Comparison of ENCODE assay signal across 8 cellular contexts in the genomic region with DNA sequence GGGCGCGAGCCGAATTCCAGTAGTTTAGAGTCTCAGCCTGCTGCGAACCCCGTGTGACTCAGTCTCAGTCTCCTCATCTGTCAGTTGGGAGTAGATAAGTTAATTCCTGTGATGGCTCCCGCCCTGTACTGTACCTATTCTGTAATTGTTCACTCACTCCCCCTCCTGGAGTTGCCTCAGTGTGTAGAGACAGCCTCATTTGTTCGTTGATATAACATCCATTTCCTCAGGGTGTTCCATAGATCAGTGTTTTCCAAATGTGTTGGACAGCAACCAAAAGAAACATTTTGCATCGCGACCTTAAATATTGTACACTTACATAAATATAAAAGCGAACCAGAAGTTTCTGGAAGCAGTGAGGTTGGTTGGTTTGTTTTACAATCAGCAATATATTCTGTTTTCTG. TPM values are rescaled to one million over a fixed set of nuclear protein-coding genes. Genes with fewer than 3 reads are reported as not detected.
DNase-seq lines count a peak whose midpoint lies in the region; ATAC-seq lines count a peak whose summit lies in the region.

No MANE protein-coding gene starts in this region.

- peak overlapping the region; percentile 99 for H3K9ac ChIP-seq in iPS-18a (ENCODE audit: low read length)
- peak overlapping the region; percentile 99 to 100 for H3K9ac ChIP-seq in stomach smooth muscle (ENCODE audit: low read length in 2 of 2)

- no peak for ATAC-seq in stimulated activated naive CD8-positive, alpha-beta T cell treated with anti-CD3 and anti-CD28 coated beads, Interleukin-15, Interleukin-2, amounts not matched to agents 100 U/mL and 50 U/mL, for 24 hours
- ATAC-seq in activated T-helper 17 cell treated with anti-CD3 and anti-CD28 coated beads, Interleukin-2, amount 50 U/mL, for 72 hours (replicated peaks): no peak

- H3K4me3 ChIP-seq in iPS-18a (ENCODE audit: low read length) (peak overlapping the region; percentile 95), stomach smooth muscle (ENCODE audit: low read length in 2 of 2) (peak overlapping the region; percentile 99)

- H3K36me3 ChIP-seq in iPS-18a (ENCODE audit: control insufficient read depth, low read depth, low read length) (peaks cover 14% of the 10 kb centered on the region), stomach smooth muscle (ENCODE audit: control insufficient read depth in 2 of 2, insufficient read depth in 2 of 2, low read length in 2 of 2) (peaks cover 13 to 14% of the 10 kb centered on the region in 2 donors)

- H3K4me3 Mint-ChIP-seq in stimulated activated naive CD8-positive, alpha-beta T cell treated with anti-CD3 and anti-CD28 coated beads, Interleukin-15, Interleukin-2, amounts not matched to agents 100 ng/mL and 50 ng/mL, for 24 hours: peak overlapping the region; percentile 99
- H3K4me3 Mint-ChIP-seq in activated T-helper 17 cell treated with anti-CD3 and anti-CD28 coated beads, Interleukin-2, amount 50 U/mL, for 72 hours: peak overlapping the region; percentile 89

- H3K4me1 ChIP-seq in iPS-18a (ENCODE audit: control insufficient read depth, low read depth, low read length) (peaks cover 4% of the 10 kb centered on the region), stomach smooth muscle (ENCODE audit: control insufficient read depth, insufficient read depth, low read length) (peaks cover 37% of the 10 kb centered on the region)

- peaks cover 73% of the 10 kb centered on the region for H3K4me1 Mint-ChIP-seq in stimulated activated naive CD8-positive, alpha-beta T cell treated with anti-CD3 and anti-CD28 coated beads, Interleukin-15, Interleukin-2, amounts not matched to agents 100 ng/mL and 50 ng/mL, for 24 hours (ENCODE audit: low read depth)
- peaks cover 40% of the 10 kb centered on the region for H3K4me1 Mint-ChIP-seq in activated T-helper 17 cell treated with anti-CD3 and anti-CD28 coated beads, Interleukin-2, amount 50 U/mL, for 72 hours

- peaks cover 50% of the 10 kb centered on the region for H3K36me3 Mint-ChIP-seq in stimulated activated naive CD8-positive, alpha-beta T cell treated with anti-CD3 and anti-CD28 coated beads, Interleukin-15, Interleukin-2, amounts not matched to agents 100 ng/mL and 50 ng/mL, for 24 hours (ENCODE audit: low read depth)
- peaks cover 44% of the 10 kb centered on the region for H3K36me3 Mint-ChIP-seq in activated T-helper 17 cell treated with anti-CD3 and anti-CD28 coated beads, Interleukin-2, amount 50 U/mL, for 72 hours (ENCODE audit: low read depth)

- H3K27me3 ChIP-seq in iPS-18a (ENCODE audit: control insufficient read depth, insufficient read depth, low read length) (no peaks in the 10 kb centered on the region), stomach smooth muscle (ENCODE audit: control insufficient read depth in 1 of 2, insufficient read depth in 2 of 2, low read length in 2 of 2) (no peaks in the 10 kb centered on the region)

- no peaks in the 10 kb centered on the region for H3K9me3 ChIP-seq in iPS-18a (ENCODE audit: control insufficient read depth, low read depth, low read length)
- H3K9me3 ChIP-seq in stomach smooth muscle (ENCODE audit: control insufficient read depth in 2 of 2, low read length in 2 of 2): no peaks in the 10 kb centered on the region

- H3K27me3 Mint-ChIP-seq in stimulated activated naive CD8-positive, alpha-beta T cell treated with anti-CD3 and anti-CD28 coated beads, Interleukin-15, Interleukin-2, amounts not matched to agents 100 ng/mL and 50 ng/mL, for 24 hours: no peaks in the 10 kb centered on the region
- no peaks in the 10 kb centered on the region for H3K27me3 Mint-ChIP-seq in activated T-helper 17 cell treated with anti-CD3 and anti-CD28 coated beads, Interleukin-2, amount 50 U/mL, for 72 hours

- no peaks in the 10 kb centered on the region for H3K9me3 Mint-ChIP-seq in stimulated activated naive CD8-positive, alpha-beta T cell treated with anti-CD3 and anti-CD28 coated beads, Interleukin-15, Interleukin-2, amounts not matched to agents 100 ng/mL and 50 ng/mL, for 24 hours
- no peaks in the 10 kb centered on the region for H3K9me3 Mint-ChIP-seq in activated T-helper 17 cell treated with anti-CD3 and anti-CD28 coated beads, Interleukin-2, amount 50 U/mL, for 72 hours

- H3K27ac ChIP-seq in iPS-18a (ENCODE audit: low read length) (peak overlapping the region; percentile 77), stomach smooth muscle (ENCODE audit: low read length) (peak overlapping the region; percentile 99)

- no peak for DNase-seq in stimulated activated naive CD8-positive, alpha-beta T cell treated with anti-CD3 and anti-CD28 coated beads, Interleukin-15, Interleukin-2, amounts not matched to agents 100 U/mL and 50 U/mL, for 24 hours
- DNase-seq in NCI-H69 (lab: John Stamatoyannopoulos, UW): no peak
- no peak for DNase-seq in globus pallidus (ENCODE audit: low spot score)
- DNase-seq in effector CD4-positive, alpha-beta T cell: no peak

- peak overlapping the region; percentile 100 for H3K27ac Mint-ChIP-seq in stimulated activated naive CD8-positive, alpha-beta T cell treated with anti-CD3 and anti-CD28 coated beads, Interleukin-15, Interleukin-2, amounts not matched to agents 100 ng/mL and 50 ng/mL, for 24 hours
- peak overlapping the region; percentile 99 for H3K27ac Mint-ChIP-seq in activated T-helper 17 cell treated with anti-CD3 and anti-CD28 coated beads, Interleukin-2, amount 50 U/mL, for 72 hours

RNA-seq across cellular contexts. Expression of gene NFX1, which starts 0.7 kb away (rescaled TPM):
- total RNA-seq in activated T-helper 17 cell treated with anti-CD3 and anti-CD28 coated beads, Interleukin-2, amount 50 U/mL, for 72 hours: 10 to 100 TPM; 32.0 to 56.5 TPM

RNA-seq across cellular contexts. Expression of gene CHMP5, which starts 26.1 kb away (rescaled TPM):
- total RNA-seq in activated T-helper 17 cell treated with anti-CD3 and anti-CD28 coated beads, Interleukin-2, amount 50 U/mL, for 72 hours: 10 to 100 TPM; 54.7 to 70.0 TPM

RNA-seq across cellular contexts. Expression of gene BAG1, which starts 26.5 kb away (rescaled TPM):
- total RNA-seq in activated T-helper 17 cell treated with anti-CD3 and anti-CD28 coated beads, Interleukin-2, amount 50 U/mL, for 72 hours: 10 to 100 TPM; 41.2 to 95.2 TPM

RNA-seq across cellular contexts. Expression of gene SPINK4, which starts 51.0 kb away (rescaled TPM):
- total RNA-seq in activated T-helper 17 cell treated with anti-CD3 and anti-CD28 coated beads, Interleukin-2, amount 50 U/mL, for 72 hours: not detected
